9 cellular contexts compared by ENCODE assay signal in the genomic region with DNA sequence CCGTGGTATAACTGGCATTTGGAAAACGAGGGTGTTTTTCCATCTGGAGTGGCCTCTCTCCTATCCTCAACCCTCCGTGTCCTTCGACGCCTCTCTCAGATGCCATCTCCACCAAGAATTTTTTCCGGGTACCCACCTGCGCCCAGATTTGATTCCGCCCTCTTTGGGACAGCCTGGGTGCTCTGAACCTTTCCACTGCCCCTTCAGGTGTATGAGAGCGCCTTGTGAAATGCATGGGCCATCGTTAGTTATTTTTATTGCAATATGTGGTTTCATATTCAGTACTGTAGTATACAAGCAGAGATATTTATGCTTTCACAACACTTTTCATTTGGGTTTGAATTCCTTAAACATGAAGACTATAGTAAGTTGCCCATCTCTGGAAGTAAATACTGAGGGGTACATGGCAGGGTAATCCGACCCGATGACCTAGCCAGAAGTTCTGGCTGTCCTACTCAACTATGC.
DNase-seq lines count a peak whose midpoint lies in the region; ATAC-seq and TF ChIP-seq lines count a peak whose summit lies in the region.
"Had no signal": no experiment of that assay in that cellular context is flagged by ENCODE, and none has a peak within 500 bp of the region (broad histone marks: within the 10 kb centered on the region; RNA-seq: fewer than 3 reads in every experiment).

No MANE protein-coding gene starts in this region.

- H3K36me3 Mint-ChIP-seq in activated T-cell treated with anti-CD3 and anti-CD28 coated beads, Interleukin-2, amount 50 U/mL, for 4 hours (ENCODE audit: insufficient read depth) = no peaks in the 10 kb centered on the region

- no peak for TF ChIP-seq POLR2A in transverse colon (IDR thresholded peaks at IDR 0.05)

- no peak for TF ChIP-seq EP300 in transverse colon (IDR thresholded peaks at IDR 0.05; ENCODE audit: low read depth)

- peak overlapping the region; percentile 80 for H3K4me3 Mint-ChIP-seq in activated T-cell treated with anti-CD3 and anti-CD28 coated beads, Interleukin-2, amount 50 U/mL, for 4 hours

- peaks cover 22% of the 10 kb centered on the region for H3K4me1 Mint-ChIP-seq in activated T-cell treated with anti-CD3 and anti-CD28 coated beads, Interleukin-2, amount 50 U/mL, for 4 hours (ENCODE audit: low read depth)

- H3K36me3 ChIP-seq in brain microvascular endothelial cell (replicated peaks) = no peaks in the 10 kb centered on the region
- H3K36me3 ChIP-seq in lower lobe of right lung = no peaks in the 10 kb centered on the region
- no peaks in the 10 kb centered on the region for H3K36me3 ChIP-seq in thoracic aorta
- no peaks in the 10 kb centered on the region for H3K36me3 ChIP-seq in transverse colon

- ATAC-seq in activated T-cell treated with anti-CD3 and anti-CD28 coated beads, Interleukin-2, amount 50 U/mL, for 4 hours = no peak
- no peak for ATAC-seq in lower lobe of right lung
- ATAC-seq in thoracic aorta (ENCODE audit: insufficient number of reproducible peaks, low FRiP score, low read depth) = no peak
- ATAC-seq in HG03432 (IDR thresholded peaks at IDR 0.05; ENCODE audit: unreplicated experiment) = no peak
- ATAC-seq in HG02798 (IDR thresholded peaks at IDR 0.05; ENCODE audit: poor library complexity, unreplicated experiment) = no peak

- H3K27ac ChIP-seq in brain microvascular endothelial cell = no peak overlapping the region
- no peak overlapping the region for H3K27ac ChIP-seq in lower lobe of right lung
- no peak overlapping the region for H3K27ac ChIP-seq in thoracic aorta
- H3K27ac ChIP-seq in transverse colon = no peak overlapping the region
- H3K27ac ChIP-seq: C4-2B had no signal

- in situ Hi-C loops in brain microvascular endothelial cell (cut with HindIII; ENCODE audit: low pct_ligation_motif_present, low sequenced_read_pairs) (no loop called here), transverse colon (cut with MboI; ENCODE audit: low pct_ligation_motif_present in 1 of 4, low pct_unique_long_range_greater_than_20kb in 1 of 4, low sequenced_read_pairs in 3 of 4) (no loop called here)

- no peak for DNase-seq in activated T-cell treated with anti-CD3 and anti-CD28 coated beads, Interleukin-2, amount 50 U/mL, for 4 hours
- no peak for DNase-seq in activated T-cell treated with anti-CD3 and anti-CD28 coated beads, Interleukin-2, amount 50 U/mL, for 1 hour
- DNase-seq in brain microvascular endothelial cell = no peak
- DNase-seq in lower lobe of right lung = no peak
- no peak for DNase-seq in thoracic aorta (ENCODE audit: low spot score)
- no peak for DNase-seq in transverse colon

- H3K4me3 ChIP-seq in brain microvascular endothelial cell (ENCODE audit: low read depth, low read length) (peak overlapping the region; percentile 80), lower lobe of right lung (peak overlapping the region; percentile 57), thoracic aorta (peak overlapping the region; percentile 67), transverse colon (peak overlapping the region in 2 of 4 donors; percentile 47 to 52)

- no peaks in the 10 kb centered on the region for H3K9me3 ChIP-seq in lower lobe of right lung
- H3K9me3 ChIP-seq in thoracic aorta = no peaks in the 10 kb centered on the region
- H3K9me3 ChIP-seq in transverse colon = no peaks in the 10 kb centered on the region

- intact Hi-C loops in lower lobe of right lung (cut with DNase I) (no loop called here), transverse colon (cut with DNase I; ENCODE audit: low total_unique reads) (no loop called here)

- WGBS in transverse colon (ENCODE audit: low coverage in 1 of 2), 2 donors = 27 to 49% methylated on average over 9 to 12 of the region's 12 CpGs

- peaks cover 44% of the 10 kb centered on the region for H3K27me3 Mint-ChIP-seq in activated T-cell treated with anti-CD3 and anti-CD28 coated beads, Interleukin-2, amount 50 U/mL, for 4 hours (ENCODE audit: low read depth)

- no peaks in the 10 kb centered on the region for H3K27me3 ChIP-seq in brain microvascular endothelial cell (replicated peaks)
- H3K27me3 ChIP-seq in lower lobe of right lung (ENCODE audit: low read depth) = peaks cover 57% of the 10 kb centered on the region
- peaks cover 18% of the 10 kb centered on the region for H3K27me3 ChIP-seq in thoracic aorta (replicated peaks; ENCODE audit: insufficient read depth)
- H3K27me3 ChIP-seq in transverse colon = peaks cover 95% of the 10 kb centered on the region

- H3K9me3 Mint-ChIP-seq in activated T-cell treated with anti-CD3 and anti-CD28 coated beads, Interleukin-2, amount 50 U/mL, for 4 hours = no peaks in the 10 kb centered on the region

- TF ChIP-seq CTCF in brain microvascular endothelial cell (IDR thresholded peaks at IDR 0.05; ENCODE audit: low read depth, low read length, missing control alignments) (no peak), lower lobe of right lung (IDR thresholded peaks at IDR 0.05) (no peak), thoracic aorta (IDR thresholded peaks at IDR 0.05) (no peak), transverse colon (IDR thresholded peaks at IDR 0.05) (no peak)

- peaks cover 11% of the 10 kb centered on the region for H3K4me1 ChIP-seq in lower lobe of right lung
- peaks cover 6 to 10% of the 10 kb centered on the region in 2 donors for H3K4me1 ChIP-seq in thoracic aorta (ENCODE audit: control insufficient read depth in 1 of 2, low read depth in 2 of 2)
- H3K4me1 ChIP-seq in transverse colon = peaks cover 3 to 13% (median 12%) of the 10 kb centered on the region in 4 donors
